2 cellular contexts compared by ENCODE assay signal in the genomic region with DNA sequence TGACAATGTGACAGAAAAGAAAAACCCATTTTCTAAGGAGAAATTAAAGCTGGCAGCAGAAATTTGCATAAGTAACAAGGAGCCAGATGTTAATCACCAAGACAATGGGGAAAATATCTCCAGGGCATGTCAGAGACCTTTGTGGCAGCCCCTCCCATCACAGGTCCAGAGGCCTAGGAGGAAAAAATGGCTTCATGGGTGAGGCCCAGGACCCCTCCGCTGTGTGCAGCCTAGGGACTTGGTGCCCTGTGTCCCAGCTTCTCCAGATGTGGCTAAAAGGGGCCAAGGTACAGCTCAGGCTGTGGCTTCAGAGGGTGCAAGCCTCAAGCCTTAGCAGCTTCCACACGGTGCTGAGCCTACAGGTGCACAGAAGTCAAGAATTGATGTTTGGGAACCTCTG. TPM values are rescaled to one million over a fixed set of nuclear protein-coding genes. Genes with fewer than 3 reads are reported as not detected.
"Had no signal": no experiment of that assay in that cellular context is flagged by ENCODE, and none has a peak within 500 bp of the region (broad histone marks: within the 10 kb centered on the region; RNA-seq: fewer than 3 reads in every experiment).

No MANE protein-coding gene starts in this region.

RNA-seq across cellular contexts. Expression of gene PAPSS2, which starts 48.3 kb away (rescaled TPM):
- total RNA-seq: activated B cell treated with CpG ODN at 0.5 μM for 24 hours; activated CD4-positive, alpha-beta T cell treated with anti-CD3 and anti-CD28 coated beads, Interleukin-2, amount 10 ng/mL, durations not matched to agents 24 days and 14 days had no signal
